ENCODE assay signal across 22 cellular contexts in genomic region chr7:91556956-91557650, GRCh38.
DNase-seq lines count a peak whose midpoint lies in the region; ATAC-seq, FAIRE-seq and TF ChIP-seq lines count a peak whose summit lies in the region.
"Had no signal": no experiment of that assay in that cellular context is flagged by ENCODE, and none has a peak within 500 bp of the region (broad histone marks: within the 10 kb centered on the region; RNA-seq: fewer than 3 reads in every experiment).

No MANE protein-coding gene starts in this region.

- H2BK15ac ChIP-seq in mesenchymal stem cell (ENCODE audit: low read depth, poor library complexity, severe bottlenecking) = no peak overlapping the region

- no peak overlapping the region for H2BK5ac ChIP-seq in mesenchymal stem cell (ENCODE audit: low read depth, low read length, poor library complexity, severe bottlenecking)

- H3K9ac ChIP-seq in astrocyte (ENCODE audit: low read length) (no peak overlapping the region), mesenchymal stem cell (ENCODE audit: low read length) (peak overlapping the region; percentile 53)

- H3K79me1 ChIP-seq in mesenchymal stem cell (replicated peaks; ENCODE audit: low read length, poor library complexity, severe bottlenecking) = no peaks in the 10 kb centered on the region

- H2AFZ ChIP-seq in ACC112 (ENCODE audit: low read length, unreplicated experiment) (no peak overlapping the region), astrocyte (ENCODE audit: low read depth, low read length) (peak overlapping the region; percentile 16), mesenchymal stem cell (ENCODE audit: low read depth, low read length) (no peak overlapping the region)

- DNase-seq in NCI-H1105 treated with DMSO at 0.1 percent for 48 hours (lab: John Stamatoyannopoulos, UW) (peak; percentile 65), astrocyte (ENCODE audit: low read depth) (no peak), mesenchymal stem cell (no peak), GF-D8 (lab: John Stamatoyannopoulos, UW) (no peak)
- DNase-seq in stimulated activated CD4-positive, alpha-beta T cell treated with anti-CD3 and anti-CD28 coated beads, Interleukin-2, amount 100 ng/mL, for 48 hours = no peak
- DNase-seq in activated CD4-positive, CD25-positive, alpha-beta regulatory T cell treated with anti-CD3 and anti-CD28 coated beads, Interleukin-2, amount 50 U/mL, for 72 hours = no peak
- DNase-seq: activated CD4-positive, CD25-positive, alpha-beta regulatory T cell; CD4-positive, CD25-positive, alpha-beta regulatory T cell; hippocampal formation; KG1; NCI-H2107; NCI-H69; psoas muscle; stimulated activated CD4-positive, alpha-beta T cell treated with anti-CD3 and anti-CD28 coated beads, Interleukin-4, amount 100 ng/mL, for 24 hours had no signal

- no peak overlapping the region for H2BK12ac ChIP-seq in mesenchymal stem cell (ENCODE audit: low read length in 2 of 2)

- no peak for TF ChIP-seq CTCF in astrocyte (IDR thresholded peaks at IDR 0.05; ENCODE audit: insufficient read depth, low read depth, low read length)

- ATAC-seq in HG02852 (IDR thresholded peaks at IDR 0.05; ENCODE audit: unreplicated experiment) = no peak
- ATAC-seq: psoas muscle had no signal

- peak overlapping the region; percentile 90 for H3K27ac Mint-ChIP-seq in astrocyte (ENCODE audit: unreplicated experiment)
- H3K27ac Mint-ChIP-seq: activated T-cell treated with anti-CD3 and anti-CD28 coated beads, Interleukin-2, amount 50 U/mL, for 72 hours; CD4-positive, CD25-positive, alpha-beta regulatory T cell; memory B cell; nephron had no signal

- peaks cover 19% of the 10 kb centered on the region for H3K4me1 Mint-ChIP-seq in astrocyte (ENCODE audit: low read depth, unreplicated experiment)
- H3K4me1 Mint-ChIP-seq: CD4-positive, CD25-positive, alpha-beta regulatory T cell; memory B cell had no signal

- H4K91ac ChIP-seq in mesenchymal stem cell (ENCODE audit: low read length) = no peak overlapping the region

- H3K4ac ChIP-seq in mesenchymal stem cell (ENCODE audit: low read depth in 1 of 2, low read length in 2 of 2) = no peak overlapping the region

- H3K9me3 ChIP-seq in astrocyte (ENCODE audit: insufficient read depth, low read depth, low read length) (no peaks in the 10 kb centered on the region), mesenchymal stem cell (ENCODE audit: control insufficient read depth, low read length) (no peaks in the 10 kb centered on the region)
- H3K9me3 ChIP-seq: psoas muscle had no signal

- H4K8ac ChIP-seq in mesenchymal stem cell (ENCODE audit: low read length) = no peak overlapping the region

- H2AK5ac ChIP-seq in mesenchymal stem cell (ENCODE audit: low read length, severe bottlenecking) = no peak overlapping the region

- no peak overlapping the region for H3K4me3 Mint-ChIP-seq in astrocyte (ENCODE audit: unreplicated experiment)
- H3K4me3 Mint-ChIP-seq: activated T-cell treated with anti-CD3 and anti-CD28 coated beads, Interleukin-2, amount 50 U/mL, for 72 hours; CD4-positive, CD25-positive, alpha-beta regulatory T cell; memory B cell; nephron had no signal

- H3K4me2 ChIP-seq in astrocyte (ENCODE audit: low read length) (no peak overlapping the region), mesenchymal stem cell (ENCODE audit: low read length, poor library complexity, severe bottlenecking) (no peak overlapping the region)

- H3K36me3 ChIP-seq in ACC112 (ENCODE audit: insufficient read depth, low read length) (no peaks in the 10 kb centered on the region), astrocyte (ENCODE audit: insufficient read depth, low read length) (no peaks in the 10 kb centered on the region), mesenchymal stem cell (ENCODE audit: control insufficient read depth in 1 of 2, insufficient read depth in 2 of 2, low read depth in 1 of 2, low read length in 2 of 2) (no peaks in the 10 kb centered on the region)

- H3K79me2 ChIP-seq in ACC112 (ENCODE audit: control insufficient read depth, insufficient read depth, low read length, unreplicated experiment) (no peaks in the 10 kb centered on the region), astrocyte (ENCODE audit: insufficient read depth, low read length) (no peaks in the 10 kb centered on the region)

- FAIRE-seq in astrocyte (lab: Jason Lieb, UNC) = no peak

- H3K9me3 Mint-ChIP-seq in astrocyte (ENCODE audit: unreplicated experiment) = no peaks in the 10 kb centered on the region
- H3K9me3 Mint-ChIP-seq: activated naive CD4-positive, alpha-beta T cell treated with anti-CD3 and anti-CD28 coated beads, Interleukin-2, amount 50 U/mL, for 72 hours; memory B cell; nephron had no signal

- H2BK120ac ChIP-seq in mesenchymal stem cell (ENCODE audit: low read depth, low read length) = no peak overlapping the region

- H3K36me3 Mint-ChIP-seq in astrocyte (ENCODE audit: low read depth, unreplicated experiment) = peaks cover 2% of the 10 kb centered on the region
- H3K36me3 Mint-ChIP-seq: activated naive CD4-positive, alpha-beta T cell treated with anti-CD3 and anti-CD28 coated beads, Interleukin-2, amount 50 U/mL, for 72 hours; CD4-positive, CD25-positive, alpha-beta regulatory T cell; memory B cell had no signal

- H3K14ac ChIP-seq in mesenchymal stem cell (ENCODE audit: low read length in 2 of 2) = no peak overlapping the region

- no peaks in the 10 kb centered on the region for H3K27me3 Mint-ChIP-seq in astrocyte (ENCODE audit: low read depth, unreplicated experiment)
- H3K27me3 Mint-ChIP-seq: CD4-positive, CD25-positive, alpha-beta regulatory T cell had no signal

- H3K27ac ChIP-seq in ACC112 (ENCODE audit: low read depth, low read length) = peak overlapping the region; percentile 92
- peak overlapping the region; percentile 67 for H3K27ac ChIP-seq in astrocyte (ENCODE audit: low read depth, low read length)
- no peak overlapping the region for H3K27ac ChIP-seq in mesenchymal stem cell (ENCODE audit: low read length, poor library complexity, severe bottlenecking)
- H3K27ac ChIP-seq: coronary artery, psoas muscle had no signal

- H3K18ac ChIP-seq in mesenchymal stem cell (ENCODE audit: low read depth in 1 of 2, low read length in 2 of 2) = no peak overlapping the region

- H3K4me1 ChIP-seq in ACC112 (ENCODE audit: control insufficient read depth, insufficient read depth, low read length, unreplicated experiment) = peaks cover 14% of the 10 kb centered on the region
- peaks cover 12% of the 10 kb centered on the region for H3K4me1 ChIP-seq in astrocyte (ENCODE audit: insufficient read depth, low read length)
- H3K4me1 ChIP-seq in mesenchymal stem cell (ENCODE audit: control insufficient read depth, insufficient read depth, low read depth, low read length) = peaks cover 4% of the 10 kb centered on the region
- H3K4me1 ChIP-seq: psoas muscle had no signal

- H3K27me3 ChIP-seq in ACC112 (ENCODE audit: insufficient read depth, low read length) = no peaks in the 10 kb centered on the region
- H3K27me3 ChIP-seq in astrocyte (ENCODE audit: insufficient read depth, low read length) = no peaks in the 10 kb centered on the region
- H3K27me3 ChIP-seq in mesenchymal stem cell (ENCODE audit: control insufficient read depth in 1 of 2, insufficient read depth in 1 of 2, low read length in 2 of 2) = peaks cover 0 to 4% of the 10 kb centered on the region in 2 experiments

- 84% methylated on average over 7 of the region's 7 CpGs for whole genome bisulfite sequencing in mesenchymal stem cell

- no peak overlapping the region for H3K23ac ChIP-seq in mesenchymal stem cell (ENCODE audit: low read length in 2 of 2)

- no peak overlapping the region for H3K4me3 ChIP-seq in ACC112 (ENCODE audit: low read depth, low read length)
- no peak overlapping the region for H3K4me3 ChIP-seq in astrocyte (ENCODE audit: insufficient read depth, low read depth, low read length)
- no peak overlapping the region for H3K4me3 ChIP-seq in mesenchymal stem cell (ENCODE audit: insufficient read depth in 1 of 2, low read depth in 1 of 2, low read length in 2 of 2)
- H3K4me3 ChIP-seq: coronary artery, psoas muscle, skin epidermis had no signal

- no peaks in the 10 kb centered on the region for H4K20me1 ChIP-seq in astrocyte (ENCODE audit: insufficient read depth, low read length)
